ENCODE assay signal across 14 cellular contexts in genomic region chr6:164068533-164068932, GRCh38.
"Had no signal": no experiment of that assay in that cellular context is flagged by ENCODE, and none has a peak within 500 bp of the region (broad histone marks: within the 10 kb centered on the region; RNA-seq: fewer than 3 reads in every experiment).

No MANE protein-coding gene starts in this region.

- H3K27me3 ChIP-seq: foreskin keratinocyte, neutrophil, stomach had no signal

- H3K4me1 ChIP-seq: foreskin keratinocyte, psoas muscle, stomach had no signal

- H3K36me3 ChIP-seq: neutrophil, stomach had no signal

- H3K4me3 ChIP-seq: psoas muscle, stomach had no signal

- H3K9me3 ChIP-seq: neutrophil, psoas muscle, stomach had no signal

- H3K27ac ChIP-seq: foreskin keratinocyte, neutrophil, stomach had no signal

- DNase-seq: cortex of kidney; dorsolateral prefrontal cortex; effector CD8-positive, alpha-beta T cell; foreskin keratinocyte; immature natural killer cell; mammary epithelial cell; naive thymus-derived CD4-positive, alpha-beta T cell; nephron progenitor cell; psoas muscle; small intestine; stimulated activated CD4-positive, alpha-beta T cell treated with anti-CD3 and anti-CD28 coated beads, Interleukin-12 subunit alpha, Interleukin-12 subunit beta, amount 100 ng/mL, for 4 hours; stimulated activated naive CD4-positive, alpha-beta T cell; stomach had no signal

- ATAC-seq: foreskin keratinocyte; naive thymus-derived CD4-positive, alpha-beta T cell had no signal
